2 cellular contexts compared by ENCODE assay signal in the genomic region with DNA sequence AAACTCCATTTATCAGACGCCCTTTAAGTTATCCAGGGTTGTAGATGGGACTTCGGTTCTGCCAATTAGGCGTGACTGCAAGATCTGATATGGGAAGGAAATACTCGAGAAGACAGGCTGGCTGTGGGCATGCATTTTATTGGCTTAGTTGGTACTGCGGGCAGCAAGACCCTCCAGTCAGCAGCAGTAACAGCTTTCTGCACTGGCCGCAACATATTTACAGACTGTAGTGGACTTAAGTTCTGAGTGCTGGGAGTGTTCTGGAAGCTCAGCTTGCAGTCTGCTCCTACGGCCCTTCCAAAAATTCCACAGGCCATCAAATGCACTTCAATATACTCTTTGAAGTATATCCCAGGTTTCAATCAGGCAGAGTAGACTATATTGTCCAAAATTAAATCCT.
TF ChIP-seq lines count a peak whose summit lies in the region.

No MANE protein-coding gene starts in this region.

TF ChIP-seq in A549, 52 proteins besides CTCF, POLR2A, EP300 and RAD21:
- TF ChIP-seq, protein P1, sequence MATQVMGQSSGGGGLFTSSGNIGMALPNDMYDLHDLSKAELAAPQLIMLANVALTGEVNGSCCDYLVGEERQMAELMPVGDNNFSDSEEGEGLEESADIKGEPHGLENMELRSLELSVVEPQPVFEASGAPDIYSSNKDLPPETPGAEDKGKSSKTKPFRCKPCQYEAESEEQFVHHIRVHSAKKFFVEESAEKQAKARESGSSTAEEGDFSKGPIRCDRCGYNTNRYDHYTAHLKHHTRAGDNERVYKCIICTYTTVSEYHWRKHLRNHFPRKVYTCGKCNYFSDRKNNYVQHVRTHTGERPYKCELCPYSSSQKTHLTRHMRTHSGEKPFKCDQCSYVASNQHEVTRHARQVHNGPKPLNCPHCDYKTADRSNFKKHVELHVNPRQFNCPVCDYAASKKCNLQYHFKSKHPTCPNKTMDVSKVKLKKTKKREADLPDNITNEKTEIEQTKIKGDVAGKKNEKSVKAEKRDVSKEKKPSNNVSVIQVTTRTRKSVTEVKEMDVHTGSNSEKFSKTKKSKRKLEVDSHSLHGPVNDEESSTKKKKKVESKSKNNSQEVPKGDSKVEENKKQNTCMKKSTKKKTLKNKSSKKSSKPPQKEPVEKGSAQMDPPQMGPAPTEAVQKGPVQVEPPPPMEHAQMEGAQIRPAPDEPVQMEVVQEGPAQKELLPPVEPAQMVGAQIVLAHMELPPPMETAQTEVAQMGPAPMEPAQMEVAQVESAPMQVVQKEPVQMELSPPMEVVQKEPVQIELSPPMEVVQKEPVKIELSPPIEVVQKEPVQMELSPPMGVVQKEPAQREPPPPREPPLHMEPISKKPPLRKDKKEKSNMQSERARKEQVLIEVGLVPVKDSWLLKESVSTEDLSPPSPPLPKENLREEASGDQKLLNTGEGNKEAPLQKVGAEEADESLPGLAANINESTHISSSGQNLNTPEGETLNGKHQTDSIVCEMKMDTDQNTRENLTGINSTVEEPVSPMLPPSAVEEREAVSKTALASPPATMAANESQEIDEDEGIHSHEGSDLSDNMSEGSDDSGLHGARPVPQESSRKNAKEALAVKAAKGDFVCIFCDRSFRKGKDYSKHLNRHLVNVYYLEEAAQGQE (IDR thresholded peaks at IDR 0.05), result no peak
- TF ChIP-seq, protein P2, sequence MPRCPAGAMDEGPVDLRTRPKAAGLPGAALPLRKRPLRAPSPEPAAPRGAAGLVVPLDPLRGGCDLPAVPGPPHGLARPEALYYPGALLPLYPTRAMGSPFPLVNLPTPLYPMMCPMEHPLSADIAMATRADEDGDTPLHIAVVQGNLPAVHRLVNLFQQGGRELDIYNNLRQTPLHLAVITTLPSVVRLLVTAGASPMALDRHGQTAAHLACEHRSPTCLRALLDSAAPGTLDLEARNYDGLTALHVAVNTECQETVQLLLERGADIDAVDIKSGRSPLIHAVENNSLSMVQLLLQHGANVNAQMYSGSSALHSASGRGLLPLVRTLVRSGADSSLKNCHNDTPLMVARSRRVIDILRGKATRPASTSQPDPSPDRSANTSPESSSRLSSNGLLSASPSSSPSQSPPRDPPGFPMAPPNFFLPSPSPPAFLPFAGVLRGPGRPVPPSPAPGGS (IDR thresholded peaks at IDR 0.05), result no peak
- no peak for TF ChIP-seq TP53 (CRISPR knock-in tag; IDR thresholded peaks at IDR 0.05)
- TF ChIP-seq, protein P3, sequence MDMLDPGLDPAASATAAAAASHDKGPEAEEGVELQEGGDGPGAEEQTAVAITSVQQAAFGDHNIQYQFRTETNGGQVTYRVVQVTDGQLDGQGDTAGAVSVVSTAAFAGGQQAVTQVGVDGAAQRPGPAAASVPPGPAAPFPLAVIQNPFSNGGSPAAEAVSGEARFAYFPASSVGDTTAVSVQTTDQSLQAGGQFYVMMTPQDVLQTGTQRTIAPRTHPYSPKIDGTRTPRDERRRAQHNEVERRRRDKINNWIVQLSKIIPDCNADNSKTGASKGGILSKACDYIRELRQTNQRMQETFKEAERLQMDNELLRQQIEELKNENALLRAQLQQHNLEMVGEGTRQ (IDR thresholded peaks at IDR 0.05), result no peak
- no peak for TF ChIP-seq CHD2 (IDR thresholded peaks at IDR 0.05; ENCODE audit: low read length, partially characterized antibody)
- TF ChIP-seq, protein P4, sequence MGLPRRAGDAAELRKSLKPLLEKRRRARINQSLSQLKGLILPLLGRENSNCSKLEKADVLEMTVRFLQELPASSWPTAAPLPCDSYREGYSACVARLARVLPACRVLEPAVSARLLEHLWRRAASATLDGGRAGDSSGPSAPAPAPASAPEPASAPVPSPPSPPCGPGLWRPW (IDR thresholded peaks at IDR 0.05), result no peak
- no peak for TF ChIP-seq EHMT2 (IDR thresholded peaks at IDR 0.05; ENCODE audit: low read depth)
- TF ChIP-seq PHF8 (IDR thresholded peaks at IDR 0.05; ENCODE audit: borderline replicate concordance, low read depth), result no peak
- TF ChIP-seq NR3C1 (IDR thresholded peaks at IDR 0.05), result no peak
- TF ChIP-seq, protein P5, sequence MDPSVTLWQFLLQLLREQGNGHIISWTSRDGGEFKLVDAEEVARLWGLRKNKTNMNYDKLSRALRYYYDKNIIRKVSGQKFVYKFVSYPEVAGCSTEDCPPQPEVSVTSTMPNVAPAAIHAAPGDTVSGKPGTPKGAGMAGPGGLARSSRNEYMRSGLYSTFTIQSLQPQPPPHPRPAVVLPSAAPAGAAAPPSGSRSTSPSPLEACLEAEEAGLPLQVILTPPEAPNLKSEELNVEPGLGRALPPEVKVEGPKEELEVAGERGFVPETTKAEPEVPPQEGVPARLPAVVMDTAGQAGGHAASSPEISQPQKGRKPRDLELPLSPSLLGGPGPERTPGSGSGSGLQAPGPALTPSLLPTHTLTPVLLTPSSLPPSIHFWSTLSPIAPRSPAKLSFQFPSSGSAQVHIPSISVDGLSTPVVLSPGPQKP (IDR thresholded peaks at IDR 0.05; ENCODE audit: low read depth, low read length), result no peak

TF ChIP-seq in IMR-90, 13 proteins besides CTCF, POLR2A, EP300 and RAD21:
- no peak for TF ChIP-seq RCOR1 (IDR thresholded peaks at IDR 0.05; ENCODE audit: insufficient replicate concordance, low read length)
- TF ChIP-seq, protein P3 (IDR thresholded peaks at IDR 0.05; ENCODE audit: low read depth, low read length), result no peak
- TF ChIP-seq NFE2L2 (IDR thresholded peaks at IDR 0.05; ENCODE audit: low read depth, low read length), result no peak
- TF ChIP-seq CEBPB (IDR thresholded peaks at IDR 0.05; ENCODE audit: low read depth, low read length), result no peak
- TF ChIP-seq MXI1 (IDR thresholded peaks at IDR 0.05; ENCODE audit: borderline replicate concordance, low read depth, low read length), result no peak
- no peak for TF ChIP-seq CHD1 (IDR thresholded peaks at IDR 0.05; ENCODE audit: low read depth, low read length)
- TF ChIP-seq BHLHE40 (IDR thresholded peaks at IDR 0.05; ENCODE audit: low read depth, low read length), result no peak
- TF ChIP-seq RFX5 (IDR thresholded peaks at IDR 0.05; ENCODE audit: low read depth, low read length), result no peak
- TF ChIP-seq MAZ (IDR thresholded peaks at IDR 0.05; ENCODE audit: borderline replicate concordance, low read depth, low read length), result no peak
- no peak for TF ChIP-seq FOS (IDR thresholded peaks at IDR 0.05; ENCODE audit: low read depth, low read length)
- TF ChIP-seq, protein P5 (IDR thresholded peaks at IDR 0.05; ENCODE audit: borderline replicate concordance, low read depth, low read length), result no peak
- no peak for TF ChIP-seq MAFK (IDR thresholded peaks at IDR 0.05; ENCODE audit: low read depth, low read length)
- TF ChIP-seq SMC3 (IDR thresholded peaks at IDR 0.05; ENCODE audit: low read depth, low read length), result no peak
